ENCODE assay signal across 16 cellular contexts in the genomic region with DNA sequence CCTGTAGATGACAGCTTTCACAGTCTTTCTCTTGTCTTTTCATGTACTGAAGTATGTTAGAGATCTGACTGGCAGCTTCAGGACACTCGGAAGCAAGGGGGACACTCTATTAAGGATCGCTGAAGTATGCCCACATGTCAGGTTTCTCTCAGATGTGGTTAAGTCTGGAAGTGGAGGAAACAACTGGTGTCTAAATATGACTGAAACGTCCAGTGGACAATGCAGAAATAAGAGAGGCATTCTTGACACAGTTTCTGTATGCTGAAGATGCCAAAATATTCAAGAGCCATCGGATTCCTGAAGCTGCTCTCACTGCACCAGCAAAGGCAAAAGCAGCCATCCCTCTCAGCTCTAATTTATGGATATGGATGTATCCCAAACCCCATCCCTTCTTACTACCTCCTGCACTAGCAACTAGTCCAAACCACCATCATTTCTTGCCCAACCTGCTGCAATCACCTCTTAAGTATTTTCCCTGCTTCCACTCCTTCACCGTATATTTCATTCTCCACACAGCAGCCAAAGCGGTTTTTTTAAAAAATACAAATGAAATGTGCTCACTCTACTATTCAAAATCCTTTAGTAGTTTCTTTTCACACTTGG.
A peak's percentile ranks its signal among the peaks of the same experiment; 100 is the strongest.
DNase-seq lines count a peak whose midpoint lies in the region; ATAC-seq and TF ChIP-seq lines count a peak whose summit lies in the region.
"Had no signal": no experiment of that assay in that cellular context is flagged by ENCODE, and none has a peak within 500 bp of the region (broad histone marks: within the 10 kb centered on the region; RNA-seq: fewer than 3 reads in every experiment).

No MANE protein-coding gene starts in this region.

- H3K27ac Mint-ChIP-seq in activated CD4-positive, alpha-beta T cell treated with anti-CD3 and anti-CD28 coated beads, Interleukin-2, amount 10 ng/mL, durations not matched to agents 24 days and 14 days: no peak overlapping the region

- H3K4me3 Mint-ChIP-seq in activated CD4-positive, alpha-beta T cell treated with anti-CD3 and anti-CD28 coated beads, Interleukin-2, amount 10 ng/mL, durations not matched to agents 24 days and 14 days: no peak overlapping the region

- H3K36me3 ChIP-seq in heart left ventricle: no peaks in the 10 kb centered on the region
- H3K36me3 ChIP-seq: HAP-1 had no signal

- TF ChIP-seq CTCF in astrocyte of the cerebellum (IDR thresholded peaks at IDR 0.05; ENCODE audit: low read depth, low read length, missing control alignments) (no peak), heart left ventricle (IDR thresholded peaks at IDR 0.05) (no peak)

- no peaks in the 10 kb centered on the region for H3K9me3 ChIP-seq in heart left ventricle
- H3K9me3 ChIP-seq: HAP-1 had no signal

- peak; percentile 39 for DNase-seq in activated CD4-positive, alpha-beta T cell treated with anti-CD3 and anti-CD28 coated beads, Interleukin-2, amount 10 ng/mL, durations not matched to agents 24 days and 14 days
- no peak for DNase-seq in activated CD4-positive, alpha-beta T cell treated with anti-CD3 and anti-CD28 coated beads, Interleukin-2, amount 50 U/mL, for 4 hours
- DNase-seq in astrocyte of the cerebellum (ENCODE audit: low read depth) (peak; percentile 69), myocyte (ENCODE audit: low read depth) (peak; percentile 70), SW 1271 (lab: John Stamatoyannopoulos, UW) (no peak), heart left ventricle (no peak)
- DNase-seq: 8988T, DMS79, IMR-90, MM.1S, NCI-H1092 had no signal

- TF ChIP-seq POLR2A in heart left ventricle (IDR thresholded peaks at IDR 0.05): no peak

- in situ Hi-C loops in astrocyte of the cerebellum (cut with HindIII; ENCODE audit: low sequenced_read_pairs): loop anchor here (5.0 kb wide), 1 partner anchor 88 kb away; no protein-coding TSS in a partner anchor

- H3K9me3 Mint-ChIP-seq in activated CD4-positive, alpha-beta T cell treated with anti-CD3 and anti-CD28 coated beads, Interleukin-2, amount 10 ng/mL, durations not matched to agents 24 days and 14 days: no peaks in the 10 kb centered on the region

- no peaks in the 10 kb centered on the region for H3K36me3 Mint-ChIP-seq in activated CD4-positive, alpha-beta T cell treated with anti-CD3 and anti-CD28 coated beads, Interleukin-2, amount 10 ng/mL, durations not matched to agents 24 days and 14 days (ENCODE audit: low read depth)

- peaks cover 20% of the 10 kb centered on the region for H3K4me1 Mint-ChIP-seq in activated CD4-positive, alpha-beta T cell treated with anti-CD3 and anti-CD28 coated beads, Interleukin-2, amount 10 ng/mL, durations not matched to agents 24 days and 14 days

- peaks cover 0 to 15% (median 11%) of the 10 kb centered on the region in 12 donors for H3K4me1 ChIP-seq in heart left ventricle

- peaks cover 8% of the 10 kb centered on the region for H3K27me3 Mint-ChIP-seq in activated CD4-positive, alpha-beta T cell treated with anti-CD3 and anti-CD28 coated beads, Interleukin-2, amount 10 ng/mL, durations not matched to agents 24 days and 14 days

- no peaks in the 10 kb centered on the region for H3K27me3 ChIP-seq in heart left ventricle

- H3K27ac ChIP-seq in heart left ventricle: no peak overlapping the region
- H3K27ac ChIP-seq: HL-60 had no signal

- ATAC-seq in heart left ventricle (no peak), GM19463 (IDR thresholded peaks at IDR 0.05; ENCODE audit: unreplicated experiment) (no peak), HG02870 (IDR thresholded peaks at IDR 0.05; ENCODE audit: unreplicated experiment) (no peak)
- ATAC-seq: Right ventricle myocardium inferior had no signal

- H3K4me3 ChIP-seq in astrocyte of the cerebellum (ENCODE audit: low read depth, low read length) (no peak overlapping the region), heart left ventricle (no peak overlapping the region)
- H3K4me3 ChIP-seq: HAP-1 had no signal

- WGBS in heart left ventricle, 4 donors: 86 to 92% (median 89%) methylated on average over 6 of the region's 6 CpGs

- intact Hi-C loops in activated CD4-positive, alpha-beta T cell treated with anti-CD3 and anti-CD28 coated beads, Interleukin-2, amount 10 ng/mL, durations not matched to agents 24 days and 14 days (cut with micrococcal nuclease): no loop called here
- intact Hi-C loops in heart left ventricle (cut with DNase I): loop anchor here in 8 of 10 donors (2.0 to 10.0 kb wide), 8 partner anchors 33 to 470 kb away; no protein-coding TSS in a partner anchor

Comparison
In these comparisons a context has a peak if more than half of its experiments do, and no peak if none do; other contexts are left out.
1. DNase-seq: peak in activated CD4-positive, alpha-beta T cell treated with anti-CD3 and anti-CD28 coated beads, Interleukin-2, amount 10 ng/mL, durations not matched to agents 24 days and 14 days (single experiment), astrocyte of the cerebellum (single experiment) and myocyte (single experiment); none in activated CD4-positive, alpha-beta T cell treated with anti-CD3 and anti-CD28 coated beads, Interleukin-2, amount 50 U/mL, for 4 hours (0 of 2), SW 1271 (0 of 2) and heart left ventricle (0 of 5).